ENCODE assay signal across 19 cellular contexts in genomic region chr17:78266231-78266631, GRCh38. TPM values are rescaled to one million over a fixed set of nuclear protein-coding genes. Genes with fewer than 3 reads are reported as not detected.
DNase-seq lines count a peak whose midpoint lies in the region; ATAC-seq and TF ChIP-seq lines count a peak whose summit lies in the region.
"Had no signal": no experiment of that assay in that cellular context is flagged by ENCODE, and none has a peak within 500 bp of the region (broad histone marks: within the 10 kb centered on the region; RNA-seq: fewer than 3 reads in every experiment).

No MANE protein-coding gene starts in this region.

- peaks cover 0 to 42% of the 10 kb centered on the region in 2 donors for H3K4me1 ChIP-seq in naive thymus-derived CD4-positive, alpha-beta T cell (ENCODE audit: control insufficient read depth in 2 of 2, insufficient read depth in 2 of 2, low read length in 2 of 2)
- peaks cover 48% of the 10 kb centered on the region for H3K4me1 ChIP-seq in upper lobe of right lung

- DNase-seq in Right ventricle myocardium superior (peak; percentile 21), cardiac septum (ENCODE audit: low spot score) (no peak), upper lobe of right lung (peak; percentile 60), NCI-H146 treated with DMSO at 0.1 percent for 48 hours (lab: John Stamatoyannopoulos, UW; ENCODE audit: unreplicated experiment) (no peak), nephron progenitor cell (no peak), T-helper 17 cell (no peak)
- no peak for DNase-seq in naive thymus-derived CD4-positive, alpha-beta T cell
- DNase-seq: activated CD4-positive, alpha-beta T cell treated with anti-CD3 and anti-CD28 coated beads for 1 hour; effector CD4-positive, alpha-beta T cell; EL; esophagus squamous epithelium; GM23248; mammary epithelial cell; NCI-H2081 treated with DMSO at 0.1 percent for 48 hours; NCI-H524; stimulated activated naive CD4-positive, alpha-beta T cell; transverse colon had no signal

- no peak for ATAC-seq in Right ventricle myocardium superior (ENCODE audit: poor library complexity)
- ATAC-seq in naive thymus-derived CD4-positive, alpha-beta T cell = no peak
- ATAC-seq in upper lobe of right lung = no peak
- no peak for ATAC-seq in T-helper 17 cell

- no peak overlapping the region for H3K4me3 ChIP-seq in naive thymus-derived CD4-positive, alpha-beta T cell (ENCODE audit: low read length)
- H3K4me3 ChIP-seq in upper lobe of right lung = no peak overlapping the region
- H3K4me3 ChIP-seq: esophagus squamous epithelium, GM23248, transverse colon had no signal

- peaks cover 52% of the 10 kb centered on the region for H3K4me1 Mint-ChIP-seq in dendritic cell treated with granulocyte-macrophage colony-stimulating factor and Interleukin-4, amounts not matched to agents 40 ng/mL and 50 ng/mL, for 4 days (ENCODE audit: low read depth)
- peaks cover 25 to 60% (median 45%) of the 10 kb centered on the region in 7 donors for H3K4me1 Mint-ChIP-seq in naive thymus-derived CD4-positive, alpha-beta T cell
- H3K4me1 Mint-ChIP-seq in nephron progenitor cell (peaks cover 79% of the 10 kb centered on the region), T-helper 17 cell (peaks cover 12% of the 10 kb centered on the region)

- intact Hi-C loops in Right ventricle myocardium superior (cut with DNase I) (no loop called here), cardiac septum (cut with DNase I) (no loop called here), upper lobe of right lung (cut with DNase I) (no loop called here)
- intact Hi-C loops in dendritic cell treated with granulocyte-macrophage colony-stimulating factor and Interleukin-4, amounts not matched to agents 40 ng/mL and 50 ng/mL, for 4 days (cut with micrococcal nuclease) = no loop called here
- intact Hi-C loops in naive thymus-derived CD4-positive, alpha-beta T cell (cut with micrococcal nuclease) = no loop called here

- H3K36me3 Mint-ChIP-seq in dendritic cell treated with granulocyte-macrophage colony-stimulating factor and Interleukin-4, amounts not matched to agents 40 ng/mL and 50 ng/mL, for 4 days (ENCODE audit: low read depth) = no peaks in the 10 kb centered on the region
- H3K36me3 Mint-ChIP-seq in naive thymus-derived CD4-positive, alpha-beta T cell = peaks cover 0 to 1% (median 0%) of the 10 kb centered on the region in 5 donors
- H3K36me3 Mint-ChIP-seq in nephron progenitor cell (ENCODE audit: low read depth) = no peaks in the 10 kb centered on the region
- no peaks in the 10 kb centered on the region for H3K36me3 Mint-ChIP-seq in T-helper 17 cell (ENCODE audit: low read depth)

- H3K9me3 ChIP-seq in naive thymus-derived CD4-positive, alpha-beta T cell (ENCODE audit: control insufficient read depth in 2 of 3, low read length in 3 of 3) = no peaks in the 10 kb centered on the region
- no peaks in the 10 kb centered on the region for H3K9me3 ChIP-seq in upper lobe of right lung
- H3K9me3 ChIP-seq in T-helper 17 cell (ENCODE audit: control insufficient read depth, low read length, poor library complexity, severe bottlenecking) = no peaks in the 10 kb centered on the region
- H3K9me3 ChIP-seq: esophagus squamous epithelium, transverse colon had no signal

- H3K9me3 Mint-ChIP-seq in dendritic cell treated with granulocyte-macrophage colony-stimulating factor and Interleukin-4, amounts not matched to agents 40 ng/mL and 50 ng/mL, for 4 days = no peaks in the 10 kb centered on the region
- peaks cover 0 to 1% (median 0%) of the 10 kb centered on the region in 11 donors for H3K9me3 Mint-ChIP-seq in naive thymus-derived CD4-positive, alpha-beta T cell
- H3K9me3 Mint-ChIP-seq in nephron progenitor cell = no peaks in the 10 kb centered on the region

- H3K27me3 ChIP-seq in naive thymus-derived CD4-positive, alpha-beta T cell (ENCODE audit: control insufficient read depth in 2 of 2, insufficient read depth in 2 of 2, low read length in 2 of 2) = no peaks in the 10 kb centered on the region
- peaks cover 5% of the 10 kb centered on the region for H3K27me3 ChIP-seq in upper lobe of right lung

- POLR2A ChIA-PET in naive thymus-derived CD4-positive, alpha-beta T cell (lab: Charles Lee) = interaction anchor here (0.6 kb wide), 1 partner anchor 16 kb away, joined by 4 read pairs; no protein-coding TSS in a partner anchor

- H3K4me3 Mint-ChIP-seq in dendritic cell treated with granulocyte-macrophage colony-stimulating factor and Interleukin-4, amounts not matched to agents 40 ng/mL and 50 ng/mL, for 4 days = no peak overlapping the region
- no peak overlapping the region for H3K4me3 Mint-ChIP-seq in naive thymus-derived CD4-positive, alpha-beta T cell
- H3K4me3 Mint-ChIP-seq in nephron progenitor cell (no peak overlapping the region), T-helper 17 cell (no peak overlapping the region)

- no peaks in the 10 kb centered on the region for H3K36me3 ChIP-seq in naive thymus-derived CD4-positive, alpha-beta T cell (ENCODE audit: control insufficient read depth in 2 of 3, insufficient read depth in 3 of 3, low read length in 3 of 3)
- H3K36me3 ChIP-seq in upper lobe of right lung = no peaks in the 10 kb centered on the region
- H3K36me3 ChIP-seq: esophagus squamous epithelium, transverse colon had no signal

- H3K27me3 Mint-ChIP-seq in dendritic cell treated with granulocyte-macrophage colony-stimulating factor and Interleukin-4, amounts not matched to agents 40 ng/mL and 50 ng/mL, for 4 days = peaks cover 22% of the 10 kb centered on the region
- no peaks in the 10 kb centered on the region for H3K27me3 Mint-ChIP-seq in naive thymus-derived CD4-positive, alpha-beta T cell
- peaks cover 3% of the 10 kb centered on the region for H3K27me3 Mint-ChIP-seq in nephron progenitor cell (ENCODE audit: low read depth, poor library complexity)
- H3K27me3 Mint-ChIP-seq in T-helper 17 cell = no peaks in the 10 kb centered on the region

- H3K27ac Mint-ChIP-seq in dendritic cell treated with granulocyte-macrophage colony-stimulating factor and Interleukin-4, amounts not matched to agents 40 ng/mL and 50 ng/mL, for 4 days = peak overlapping the region; percentile 13
- H3K27ac Mint-ChIP-seq in naive thymus-derived CD4-positive, alpha-beta T cell = peak overlapping the region; percentile 20 to 94 (median 88)
- H3K27ac Mint-ChIP-seq in nephron progenitor cell (no peak overlapping the region), T-helper 17 cell (no peak overlapping the region)

- TF ChIP-seq CTCF in upper lobe of right lung (IDR thresholded peaks at IDR 0.05) (no peak), nephron progenitor cell (IDR thresholded peaks at IDR 0.05) (no peak)

- CTCF ChIA-PET in naive thymus-derived CD4-positive, alpha-beta T cell (lab: Charles Lee) = interaction anchor here (0.6 kb wide), 1 partner anchor 25 kb away, joined by 3 read pairs; no protein-coding TSS in a partner anchor

- no peak overlapping the region for H3K27ac ChIP-seq in naive thymus-derived CD4-positive, alpha-beta T cell (ENCODE audit: low read depth, low read length)
- peak overlapping the region; percentile 24 for H3K27ac ChIP-seq in upper lobe of right lung
- H3K27ac ChIP-seq: esophagus squamous epithelium, GM23248, transverse colon had no signal

RNA-seq across cellular contexts. Expression of gene TMEM235, which starts 34.8 kb away (rescaled TPM):
- not detected for total RNA-seq in Right ventricle myocardium superior
- total RNA-seq in cardiac septum = not detected
- not detected for total RNA-seq in naive thymus-derived CD4-positive, alpha-beta T cell
- polyA plus RNA-seq in naive thymus-derived CD4-positive, alpha-beta T cell = not detected
- total RNA-seq in upper lobe of right lung = not detected
- total RNA-seq in T-helper 17 cell = not detected
- total RNA-seq: GM23248, mammary epithelial cell, transverse colon had no signal
- polyA plus RNA-seq: GM23248, mammary epithelial cell, neural cell had no signal

RNA-seq across cellular contexts. Expression of gene BIRC5, which starts 52.2 kb away (rescaled TPM):
- total RNA-seq in Right ventricle myocardium superior = 1.7 TPM
- 0.38 TPM for total RNA-seq in cardiac septum
- total RNA-seq in naive thymus-derived CD4-positive, alpha-beta T cell = 10 to 100 TPM in 1 of 5 experiments, not detected in 4; 49.0 TPM
- polyA plus RNA-seq in naive thymus-derived CD4-positive, alpha-beta T cell = not detected
- 1.1 TPM for total RNA-seq in upper lobe of right lung
- total RNA-seq in T-helper 17 cell = under 1 TPM; 0.40 to 0.44 TPM

Comparison
In these comparisons a context has a peak if more than half of its experiments do, and no peak if none do; other contexts are left out.
1. DNase-seq: peak in Right ventricle myocardium superior (single experiment) and upper lobe of right lung (single experiment); none in cardiac septum (single experiment), naive thymus-derived CD4-positive, alpha-beta T cell (0 of 9), NCI-H146 treated with DMSO at 0.1 percent for 48 hours (single experiment), nephron progenitor cell (single experiment) and T-helper 17 cell (0 of 3).
2. H3K27ac Mint-ChIP-seq: peak in dendritic cell treated with granulocyte-macrophage colony-stimulating factor and Interleukin-4, amounts not matched to agents 40 ng/mL and 50 ng/mL, for 4 days (single experiment) and naive thymus-derived CD4-positive, alpha-beta T cell (9 of 9); none in nephron progenitor cell (single experiment) and T-helper 17 cell (single experiment).